ENCODE assay signal across 17 cellular contexts in genomic region chr10:121675344-121675743, GRCh38.
A peak's percentile ranks its signal among the peaks of the same experiment; 100 is the strongest.
DNase-seq lines count a peak whose midpoint lies in the region; ATAC-seq, FAIRE-seq and TF ChIP-seq lines count a peak whose summit lies in the region.
"Had no signal": no experiment of that assay in that cellular context is flagged by ENCODE, and none has a peak within 500 bp of the region (broad histone marks: within the 10 kb centered on the region; RNA-seq: fewer than 3 reads in every experiment).

No MANE protein-coding gene starts in this region.

- peak; percentile 31 for ATAC-seq in esophagus mucosa
- ATAC-seq in pancreas, result peak in 3 of 4 donors; percentile 28 to 81 (median 44)

- peak; percentile 12 for DNase-seq in NCI-H510A treated with DMSO at 0.1 percent for 48 hours (lab: John Stamatoyannopoulos, UW)
- no peak for DNase-seq in NCI-H510A (lab: John Stamatoyannopoulos, UW)
- no peak for DNase-seq in pancreas
- no peak for DNase-seq in GOT3 (lab: John Stamatoyannopoulos, UW)
- no peak for DNase-seq in SW480 (ENCODE audit: low spot score)
- DNase-seq in right atrium auricular region (ENCODE audit: low spot score), result no peak
- DNase-seq: ACHN; Calu3; CD4-positive, CD25-positive, alpha-beta regulatory T cell; DMS 273 treated with DMSO at 0.1 percent for 48 hours; DND-41; GDM1 had no signal

- WGBS in pancreas, 2 donors, result 28 to 56% methylated on average over 4 of the region's 4 CpGs

- intact Hi-C loops in pancreas (cut with DNase I), result no loop called here

- no peak for FAIRE-seq in pancreas (lab: Jason Lieb, UNC)
- FAIRE-seq: GM12892, H1 had no signal

- H3K9me3 ChIP-seq in pancreas (no peaks in the 10 kb centered on the region), right atrium auricular region (peaks cover 0 to 7% of the 10 kb centered on the region in 2 donors)

- H3K27me3 ChIP-seq in pancreas, result no peaks in the 10 kb centered on the region
- H3K27me3 ChIP-seq in right atrium auricular region, result no peaks in the 10 kb centered on the region
- H3K27me3 ChIP-seq: BLaER1 treated with 17β-estradiol and CSF1 and Interleukin-3, amounts not matched to agents 10 nM and 100 nM had no signal

- no peaks in the 10 kb centered on the region for H3K4me1 ChIP-seq in pancreas
- H3K4me1 ChIP-seq in right atrium auricular region, result no peaks in the 10 kb centered on the region

- H3K36me3 ChIP-seq in pancreas, result no peaks in the 10 kb centered on the region
- H3K36me3 ChIP-seq in right atrium auricular region, result no peaks in the 10 kb centered on the region
- H3K36me3 ChIP-seq: BLaER1 treated with 17β-estradiol and CSF1 and Interleukin-3, amounts not matched to agents 10 nM and 100 nM; HAP-1 had no signal

- H3K27ac ChIP-seq in pancreas (peak overlapping the region in 1 of 4 donors; percentile 50), right atrium auricular region (no peak overlapping the region)
- H3K27ac ChIP-seq: BLaER1 treated with 17β-estradiol and CSF1 and Interleukin-3, amounts not matched to agents 10 nM and 100 nM had no signal

- TF ChIP-seq CTCF in pancreas (IDR thresholded peaks at IDR 0.05), result no peak
- TF ChIP-seq CTCF in right atrium auricular region (IDR thresholded peaks at IDR 0.05), result no peak

- H3K4me3 ChIP-seq in pancreas, result no peak overlapping the region
- no peak overlapping the region for H3K4me3 ChIP-seq in right atrium auricular region
- H3K4me3 ChIP-seq: BLaER1 treated with 17β-estradiol and CSF1 and Interleukin-3, amounts not matched to agents 10 nM and 100 nM; HAP-1 had no signal
